In genomic region chr2:51027442-51027841, GRCh38 we compare ENCODE assay signal across 19 cellular contexts. TPM values are rescaled to one million over a fixed set of nuclear protein-coding genes. Genes with fewer than 3 reads are reported as not detected.
"Had no signal": no experiment of that assay in that cellular context is flagged by ENCODE, and none has a peak within 500 bp of the region (broad histone marks: within the 10 kb centered on the region; RNA-seq: fewer than 3 reads in every experiment).

No MANE protein-coding gene starts in this region.

- H3K36me3 Mint-ChIP-seq: type B pancreatic cell had no signal

- H3K9me3 Mint-ChIP-seq: dendritic cell treated with granulocyte-macrophage colony-stimulating factor and Interleukin-4, amounts not matched to agents 40 ng/mL and 50 ng/mL, for 4 days; type B pancreatic cell had no signal

- H3K4me1 ChIP-seq: ascending aorta, esophagus squamous epithelium, heart right ventricle, suprapubic skin had no signal

- H3K36me3 ChIP-seq: ascending aorta, esophagus squamous epithelium, heart right ventricle, suprapubic skin had no signal

- H3K4me3 ChIP-seq: ascending aorta, esophagus squamous epithelium, heart right ventricle, suprapubic skin had no signal

- H3K27ac Mint-ChIP-seq: activated T-cell treated with anti-CD3 and anti-CD28 coated beads, Interleukin-2, amount 50 U/mL, for 72 hours; dendritic cell treated with granulocyte-macrophage colony-stimulating factor and Interleukin-4, amounts not matched to agents 40 ng/mL and 50 ng/mL, for 4 days; natural killer cell; stimulated activated naive CD8-positive, alpha-beta T cell treated with anti-CD3 and anti-CD28 coated beads, Interleukin-15, amount 100 ng/mL, for 72 hours; T-helper 1 cell treated with Interleukin-12 subunit alpha and Interleukin-12 subunit beta and Interleukin-4 antibody, amounts not matched to agents 30 μg/mL and 1 μg/mL, for 36 hours; type B pancreatic cell had no signal

- ATAC-seq: activated T-cell treated with anti-CD3 and anti-CD28 coated beads, Interleukin-2, amount 50 U/mL, for 72 hours; heart right ventricle; natural killer cell; stimulated activated naive CD8-positive, alpha-beta T cell treated with anti-CD3 and anti-CD28 coated beads, Interleukin-15, amount 100 ng/mL, for 72 hours had no signal

- H3K9me3 ChIP-seq: ascending aorta, suprapubic skin had no signal

- DNase-seq: activated CD4-positive, alpha-beta T cell treated with anti-CD3 and anti-CD28 coated beads, Interleukin-2, amount 50 U/mL, for 4 hours; activated effector memory CD4-positive, alpha-beta T cell treated with anti-CD3 and anti-CD28 coated beads, Interleukin-2, amount 50 U/mL, for 16 hours; activated naive CD4-positive, alpha-beta T cell treated with anti-CD3 and anti-CD28 coated beads, Interleukin-2, amount 50 U/mL, for 16 hours; activated T-cell treated with anti-CD3 and anti-CD28 coated beads, Interleukin-2, amount 50 U/mL, for 72 hours; effector memory CD4-positive, alpha-beta T cell; esophagus squamous epithelium; kidney glomerular epithelial cell; mesendoderm; natural killer cell; stimulated activated CD4-positive, alpha-beta T cell treated with anti-CD3 and anti-CD28 coated beads, Interleukin-2, amount 100 ng/mL, for 24 hours; stimulated activated naive CD8-positive, alpha-beta T cell treated with anti-CD3 and anti-CD28 coated beads, Interleukin-15, amount 100 ng/mL, for 72 hours had no signal

- H3K27me3 ChIP-seq: ascending aorta had no signal

- H3K4me1 Mint-ChIP-seq: natural killer cell; stimulated activated naive CD8-positive, alpha-beta T cell treated with anti-CD3 and anti-CD28 coated beads, Interleukin-15, amount 100 ng/mL, for 72 hours had no signal

- H3K27ac ChIP-seq: ascending aorta, esophagus squamous epithelium, heart right ventricle, suprapubic skin had no signal

- H3K4me3 Mint-ChIP-seq: activated T-cell treated with anti-CD3 and anti-CD28 coated beads, Interleukin-2, amount 50 U/mL, for 72 hours; dendritic cell treated with granulocyte-macrophage colony-stimulating factor and Interleukin-4, amounts not matched to agents 40 ng/mL and 50 ng/mL, for 4 days; natural killer cell; stimulated activated naive CD8-positive, alpha-beta T cell treated with anti-CD3 and anti-CD28 coated beads, Interleukin-15, amount 100 ng/mL, for 72 hours; T-helper 1 cell treated with Interleukin-12 subunit alpha and Interleukin-12 subunit beta and Interleukin-4 antibody, amounts not matched to agents 30 μg/mL and 1 μg/mL, for 36 hours; type B pancreatic cell had no signal

RNA-seq across cellular contexts. Expression of gene NRXN1, which starts 4.5 kb away (rescaled TPM):
- total RNA-seq: activated CD8-positive, alpha-beta memory T cell treated with anti-CD3 and anti-CD28 coated beads for 36 hours; activated T-cell treated with anti-CD3 and anti-CD28 coated beads, Interleukin-2, amount 50 U/mL, for 72 hours; endothelial cell of umbilical vein had no signal
- polyA plus RNA-seq: endothelial cell of umbilical vein had no signal
